Comparison of ENCODE assay signal across 1 cellular context in genomic region chr6:26033942-26034354, GRCh38.
TF ChIP-seq lines count a peak whose summit lies in the region.

No MANE protein-coding gene starts in this region.

TF ChIP-seq in K562, 482 proteins besides CTCF, POLR2A, EP300 and RAD21 (continued from another document and continues in another):
- TF ChIP-seq MNT (conservative IDR thresholded peaks at IDR 0.05) (peak; percentile 13 to 22; a peak in 1 of 4 replicates), EHMT2 (IDR thresholded peaks at IDR 0.05) (0 out of 2 replicates have a peak, but pooled peaks have one; percentile 25), STAT5A (IDR thresholded peaks at IDR 0.05; ENCODE audit: borderline replicate concordance, low read length) (0 out of 2 replicates have a peak, but pooled peaks have one; percentile 3), ZEB2 (IDR thresholded peaks at IDR 0.05) (0 out of 2 replicates have a peak, but pooled peaks have one; percentile 46), MLLT1 (IDR thresholded peaks at IDR 0.05) (peak; percentile 89 to 94), ZNF263 (CRISPR knock-in tag; IDR thresholded peaks at IDR 0.05; ENCODE audit: borderline replicate concordance) (peak; percentile 81; the same call in 1 of the 2 replicates), SMARCC2 (IDR thresholded peaks at IDR 0.05; ENCODE audit: low read depth) (peak; percentile 67), GTF2E2 (tag; IDR thresholded peaks at IDR 0.05) (no peak), KAT7 (CRISPR knock-in tag; IDR thresholded peaks at IDR 0.05; ENCODE audit: borderline replicate concordance) (no peak), KDM1A (IDR thresholded peaks at IDR 0.05) (peak; percentile 58 to 70), SAP30 (IDR thresholded peaks at IDR 0.05; ENCODE audit: borderline replicate concordance, insufficient read depth, low read depth, low read length, poor library complexity, severe bottlenecking) (peak; percentile 50), SIN3A (IDR thresholded peaks at IDR 0.05; ENCODE audit: borderline replicate concordance in 2 of 2, control insufficient read depth in 1 of 2, low read depth in 2 of 2, low read length in 2 of 2) (peak in 1 of 2 experiments; percentile 20; a peak in 1 of 4 replicates), ELF2 (CRISPR knock-in tag; IDR thresholded peaks at IDR 0.05) (no peak), SNRNP70 (optimal IDR thresholded peaks at IDR 0.05; ENCODE audit: low read depth, low read length) (peak; percentile 52), SMAD4 (CRISPR knock-in tag; conservative IDR thresholded peaks at IDR 0.05) (peak; percentile 0; the same call in 1 of the 2 replicates), SFPQ (IDR thresholded peaks at IDR 0.05; ENCODE audit: low read depth, low read length) (no peak), ZNF444 (CRISPR knock-in tag; IDR thresholded peaks at IDR 0.05) (no peak), MXI1 (IDR thresholded peaks at IDR 0.05; ENCODE audit: low read depth, low read length) (0 out of 2 replicates have a peak, but pooled peaks have one; percentile 11), MYNN (IDR thresholded peaks at IDR 0.05) (peak; percentile 41; the same call in 1 of the 2 replicates), MYNN (CRISPR knock-in tag; IDR thresholded peaks at IDR 0.05) (no peak), ZNF407 (IDR thresholded peaks at IDR 0.05; ENCODE audit: low read depth) (0 out of 2 replicates have a peak, but pooled peaks have one; percentile 25), ZBTB11 (CRISPR knock-in tag; IDR thresholded peaks at IDR 0.05) (peak in 1 of 3 experiments; percentile 29; a peak in 1 of 6 replicates), SOX6 (IDR thresholded peaks at IDR 0.05) (peak; percentile 24; the same call in 1 of the 2 replicates), MTA1 (IDR thresholded peaks at IDR 0.05; ENCODE audit: borderline replicate concordance) (peak; percentile 82), L3MBTL2 (IDR thresholded peaks at IDR 0.05) (peak; percentile 7; the same call in 1 of the 2 replicates), NR4A1 (CRISPR knock-in tag; IDR thresholded peaks at IDR 0.05) (0 out of 2 replicates have a peak, but pooled peaks have one; percentile 20), NR4A1 (tag; IDR thresholded peaks at IDR 0.05) (no peak), ZBTB7A (IDR thresholded peaks at IDR 0.05; ENCODE audit: borderline replicate concordance, control insufficient read depth, low read depth, low read length) (peak; percentile 51; the same call in 1 of the 2 replicates), ZNF592 (IDR thresholded peaks at IDR 0.05) (peak; percentile 16; the same call in 1 of the 2 replicates), CXXC5 (CRISPR knock-in tag; IDR thresholded peaks at IDR 0.05) (peak; percentile 9), HBP1 (CRISPR knock-in tag; IDR thresholded peaks at IDR 0.05) (peak; percentile 69; the same call in 1 of the 2 replicates), MCM2 (IDR thresholded peaks at IDR 0.05; ENCODE audit: low read depth) (no peak), ZFP30 (CRISPR knock-in tag; IDR thresholded peaks at IDR 0.05; ENCODE audit: borderline replicate concordance) (no peak), LEF1 (IDR thresholded peaks at IDR 0.05) (peak; percentile 68; the same call in 1 of the 2 replicates)
